In the genomic region with DNA sequence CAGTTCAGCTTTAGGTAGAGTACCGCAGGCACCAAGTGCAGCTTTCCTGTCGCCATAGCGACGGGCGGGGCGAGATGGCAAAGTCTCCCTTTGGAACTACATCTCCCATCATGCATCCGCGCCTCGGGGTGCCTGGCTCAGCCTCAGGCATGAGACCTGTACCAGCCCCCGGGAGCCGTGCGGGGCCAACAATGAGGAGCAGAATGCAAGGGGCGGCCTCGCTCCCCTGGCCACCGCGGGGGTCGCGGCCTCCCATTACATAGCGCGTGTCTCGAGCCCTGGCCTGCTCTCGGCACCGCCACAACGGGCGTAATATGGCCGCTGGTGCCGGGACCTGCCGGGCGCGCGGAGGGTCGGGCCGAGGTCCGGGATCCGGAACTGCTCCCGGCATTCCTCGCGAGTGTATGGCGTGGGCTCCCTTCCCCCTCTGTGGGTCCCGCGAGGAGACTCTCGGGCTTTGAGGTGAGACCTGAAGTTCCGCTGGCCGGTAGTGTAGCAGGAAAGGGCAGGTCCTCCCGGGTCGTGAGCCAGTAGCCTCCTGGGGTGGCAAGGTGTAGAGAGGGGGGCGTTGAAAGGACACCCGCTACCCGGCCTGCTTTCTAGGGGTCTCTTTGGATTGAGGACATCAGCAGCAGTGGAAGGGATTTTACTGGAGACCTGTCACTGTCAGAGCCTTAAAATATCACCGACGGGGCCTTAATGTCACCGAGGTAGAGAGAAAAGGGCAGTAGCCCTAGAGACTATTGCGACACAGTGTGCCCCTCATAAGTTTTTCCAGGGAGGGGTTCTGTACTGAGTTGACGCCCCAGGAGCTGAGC, we compare ENCODE assay signal across 1 cellular context.
TF ChIP-seq lines count a peak whose summit lies in the region.

TSS of gene THTPA (plus strand) at position 390 of the 818 bp plus-strand sequence. CDS start 487 bp downstream, outside the sequence.

TF ChIP-seq in GM12878, 131 proteins besides CTCF, POLR2A, EP300 and RAD21 (continued from another document and continues in another):
- TF ChIP-seq TCF12 (IDR thresholded peaks at IDR 0.05; ENCODE audit: low read depth, low read length) (0 out of 2 replicates have a peak, but pooled peaks have one; percentile 34), ZNF592 (IDR thresholded peaks at IDR 0.05) (no peak), TBL1XR1 (IDR thresholded peaks at IDR 0.05; ENCODE audit: low read depth, low read length) (0 out of 2 replicates have a peak, but pooled peaks have one; percentile 22), ATF2 (IDR thresholded peaks at IDR 0.05; ENCODE audit: low read length) (no peak), RELB (IDR thresholded peaks at IDR 0.05; ENCODE audit: low read depth) (peak; percentile 73; the same call in 1 of the 2 replicates), MEF2B (IDR thresholded peaks at IDR 0.05; ENCODE audit: partially characterized antibody, poor library complexity, severe bottlenecking) (peak; percentile 53), POLR2AphosphoS2 (IDR thresholded peaks at IDR 0.05; ENCODE audit: low read depth, low read length) (peak; percentile 63), SIN3A (IDR thresholded peaks at IDR 0.05; ENCODE audit: low read depth, low read length) (peak; percentile 80), RUNX3 (IDR thresholded peaks at IDR 0.05; ENCODE audit: low read length) (peak; percentile 67), ESRRA (IDR thresholded peaks at IDR 0.05; ENCODE audit: low read length) (0 out of 2 replicates have a peak, but pooled peaks have one; percentile 46), CREB1 (IDR thresholded peaks at IDR 0.05; ENCODE audit: low read depth) (peak; percentile 78; the same call in 1 of the 2 replicates), GATAD2B (conservative IDR thresholded peaks at IDR 0.05; ENCODE audit: low read depth) (peak; percentile 91), MTA2 (IDR thresholded peaks at IDR 0.05; ENCODE audit: low read depth) (no peak; the same call in 1 of the 2 replicates), KLF5 (IDR thresholded peaks at IDR 0.05; ENCODE audit: partially characterized antibody) (peak; percentile 94), ZNF384 (IDR thresholded peaks at IDR 0.05; ENCODE audit: borderline replicate concordance, low read depth, low read length) (no peak), FOS (IDR thresholded peaks at IDR 0.05; ENCODE audit: borderline replicate concordance, extremely low read depth, insufficient read length) (no peak), NBN (IDR thresholded peaks at IDR 0.05) (peak; percentile 79), RCOR1 (conservative IDR thresholded peaks at IDR 0.05; ENCODE audit: low read depth, low read length) (0 out of 2 replicates have a peak, but pooled peaks have one; percentile 55), ZNF207 (IDR thresholded peaks at IDR 0.05; ENCODE audit: borderline replicate concordance) (peak; percentile 97), POU2F2 (IDR thresholded peaks at IDR 0.05; ENCODE audit: borderline replicate concordance, low read depth, low read length) (no peak; the same call in 2 of the 3 replicates), CREM (IDR thresholded peaks at IDR 0.05; ENCODE audit: low read depth) (peak; percentile 79), MEF2A (IDR thresholded peaks at IDR 0.05; ENCODE audit: insufficient read depth, low read depth, low read length) (no peak), KAT2A (conservative IDR thresholded peaks at IDR 0.05; ENCODE audit: control insufficient read depth, low read depth, low read length) (no peak), EED (IDR thresholded peaks at IDR 0.05; ENCODE audit: low read depth) (peak; percentile 57), ZBTB40 (IDR thresholded peaks at IDR 0.05; ENCODE audit: borderline replicate concordance) (peak; percentile 70; the same call in 1 of the 2 replicates), NFIC (IDR thresholded peaks at IDR 0.05; ENCODE audit: low read depth, low read length) (no peak), SREBF2 (IDR thresholded peaks at IDR 0.05; ENCODE audit: low read length) (no peak; the same call in 1 of the 2 replicates), SP1 (IDR thresholded peaks at IDR 0.05; ENCODE audit: low read depth, low read length) (no peak), HDAC6 (IDR thresholded peaks at IDR 0.05; ENCODE audit: unreplicated experiment) (no peak), YY1 (IDR thresholded peaks at IDR 0.05; ENCODE audit: low read depth, low read length) (peak; percentile 95)
- TF ChIP-seq, protein P1, sequence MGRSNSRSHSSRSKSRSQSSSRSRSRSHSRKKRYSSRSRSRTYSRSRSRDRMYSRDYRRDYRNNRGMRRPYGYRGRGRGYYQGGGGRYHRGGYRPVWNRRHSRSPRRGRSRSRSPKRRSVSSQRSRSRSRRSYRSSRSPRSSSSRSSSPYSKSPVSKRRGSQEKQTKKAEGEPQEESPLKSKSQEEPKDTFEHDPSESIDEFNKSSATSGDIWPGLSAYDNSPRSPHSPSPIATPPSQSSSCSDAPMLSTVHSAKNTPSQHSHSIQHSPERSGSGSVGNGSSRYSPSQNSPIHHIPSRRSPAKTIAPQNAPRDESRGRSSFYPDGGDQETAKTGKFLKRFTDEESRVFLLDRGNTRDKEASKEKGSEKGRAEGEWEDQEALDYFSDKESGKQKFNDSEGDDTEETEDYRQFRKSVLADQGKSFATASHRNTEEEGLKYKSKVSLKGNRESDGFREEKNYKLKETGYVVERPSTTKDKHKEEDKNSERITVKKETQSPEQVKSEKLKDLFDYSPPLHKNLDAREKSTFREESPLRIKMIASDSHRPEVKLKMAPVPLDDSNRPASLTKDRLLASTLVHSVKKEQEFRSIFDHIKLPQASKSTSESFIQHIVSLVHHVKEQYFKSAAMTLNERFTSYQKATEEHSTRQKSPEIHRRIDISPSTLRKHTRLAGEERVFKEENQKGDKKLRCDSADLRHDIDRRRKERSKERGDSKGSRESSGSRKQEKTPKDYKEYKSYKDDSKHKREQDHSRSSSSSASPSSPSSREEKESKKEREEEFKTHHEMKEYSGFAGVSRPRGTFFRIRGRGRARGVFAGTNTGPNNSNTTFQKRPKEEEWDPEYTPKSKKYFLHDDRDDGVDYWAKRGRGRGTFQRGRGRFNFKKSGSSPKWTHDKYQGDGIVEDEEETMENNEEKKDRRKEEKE (IDR thresholded peaks at IDR 0.05) = no peak
- TF ChIP-seq, protein P2, sequence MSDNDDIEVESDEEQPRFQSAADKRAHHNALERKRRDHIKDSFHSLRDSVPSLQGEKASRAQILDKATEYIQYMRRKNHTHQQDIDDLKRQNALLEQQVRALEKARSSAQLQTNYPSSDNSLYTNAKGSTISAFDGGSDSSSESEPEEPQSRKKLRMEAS (IDR thresholded peaks at IDR 0.05; ENCODE audit: low read depth, low read length) = peak; percentile 72; the same call in 1 of the 2 replicates
- TF ChIP-seq, protein P3, sequence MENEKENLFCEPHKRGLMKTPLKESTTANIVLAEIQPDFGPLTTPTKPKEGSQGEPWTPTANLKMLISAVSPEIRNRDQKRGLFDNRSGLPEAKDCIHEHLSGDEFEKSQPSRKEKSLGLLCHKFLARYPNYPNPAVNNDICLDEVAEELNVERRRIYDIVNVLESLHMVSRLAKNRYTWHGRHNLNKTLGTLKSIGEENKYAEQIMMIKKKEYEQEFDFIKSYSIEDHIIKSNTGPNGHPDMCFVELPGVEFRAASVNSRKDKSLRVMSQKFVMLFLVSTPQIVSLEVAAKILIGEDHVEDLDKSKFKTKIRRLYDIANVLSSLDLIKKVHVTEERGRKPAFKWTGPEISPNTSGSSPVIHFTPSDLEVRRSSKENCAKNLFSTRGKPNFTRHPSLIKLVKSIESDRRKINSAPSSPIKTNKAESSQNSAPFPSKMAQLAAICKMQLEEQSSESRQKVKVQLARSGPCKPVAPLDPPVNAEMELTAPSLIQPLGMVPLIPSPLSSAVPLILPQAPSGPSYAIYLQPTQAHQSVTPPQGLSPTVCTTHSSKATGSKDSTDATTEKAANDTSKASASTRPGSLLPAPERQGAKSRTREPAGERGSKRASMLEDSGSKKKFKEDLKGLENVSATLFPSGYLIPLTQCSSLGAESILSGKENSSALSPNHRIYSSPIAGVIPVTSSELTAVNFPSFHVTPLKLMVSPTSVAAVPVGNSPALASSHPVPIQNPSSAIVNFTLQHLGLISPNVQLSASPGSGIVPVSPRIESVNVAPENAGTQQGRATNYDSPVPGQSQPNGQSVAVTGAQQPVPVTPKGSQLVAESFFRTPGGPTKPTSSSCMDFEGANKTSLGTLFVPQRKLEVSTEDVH (IDR thresholded peaks at IDR 0.05; ENCODE audit: low read depth, partially characterized antibody) = peak; percentile 24
- TF ChIP-seq, protein P4, sequence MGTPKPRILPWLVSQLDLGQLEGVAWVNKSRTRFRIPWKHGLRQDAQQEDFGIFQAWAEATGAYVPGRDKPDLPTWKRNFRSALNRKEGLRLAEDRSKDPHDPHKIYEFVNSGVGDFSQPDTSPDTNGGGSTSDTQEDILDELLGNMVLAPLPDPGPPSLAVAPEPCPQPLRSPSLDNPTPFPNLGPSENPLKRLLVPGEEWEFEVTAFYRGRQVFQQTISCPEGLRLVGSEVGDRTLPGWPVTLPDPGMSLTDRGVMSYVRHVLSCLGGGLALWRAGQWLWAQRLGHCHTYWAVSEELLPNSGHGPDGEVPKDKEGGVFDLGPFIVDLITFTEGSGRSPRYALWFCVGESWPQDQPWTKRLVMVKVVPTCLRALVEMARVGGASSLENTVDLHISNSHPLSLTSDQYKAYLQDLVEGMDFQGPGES (IDR thresholded peaks at IDR 0.05) = no peak
